ENCODE assay signal across 10 cellular contexts in genomic region chr17:21029032-21029431, GRCh38. TPM values are rescaled to one million over a fixed set of nuclear protein-coding genes. Genes with fewer than 3 reads are reported as not detected.
DNase-seq lines count a peak whose midpoint lies in the region; ATAC-seq and TF ChIP-seq lines count a peak whose summit lies in the region.
"Had no signal": no experiment of that assay in that cellular context is flagged by ENCODE, and none has a peak within 500 bp of the region (broad histone marks: within the 10 kb centered on the region; RNA-seq: fewer than 3 reads in every experiment).

No MANE protein-coding gene starts in this region.

- peak overlapping the region in 6 of 7 donors; percentile 38 to 83 (median 70) for H3K27ac Mint-ChIP-seq in CD14-positive monocyte
- H3K27ac Mint-ChIP-seq in natural killer cell, result peak overlapping the region; percentile 14 to 61
- H3K27ac Mint-ChIP-seq in Caco-2 (ENCODE audit: unreplicated experiment), result no peak overlapping the region

- no peak overlapping the region for H3K4me3 Mint-ChIP-seq in CD14-positive monocyte
- no peak overlapping the region for H3K4me3 Mint-ChIP-seq in natural killer cell
- H3K4me3 Mint-ChIP-seq in Caco-2 (ENCODE audit: unreplicated experiment), result no peak overlapping the region

- H3F3A ChIP-seq in PC-3 (ENCODE audit: low read length, unreplicated experiment), result no peaks in the 10 kb centered on the region

- DNase-seq in CD14-positive monocyte (ENCODE audit: low spot score), result peak; percentile 71
- DNase-seq in PC-3, result peak; percentile 56
- DNase-seq in coronary artery (ENCODE audit: low spot score), result no peak
- no peak for DNase-seq in natural killer cell
- no peak for DNase-seq in hippocampal formation (lab: John Stamatoyannopoulos, UW)
- DNase-seq in SK-N-DZ (ENCODE audit: low spot score), result no peak
- no peak for DNase-seq in Caco-2
- no peak for DNase-seq in cerebellum (ENCODE audit: low spot score)
- DNase-seq: effector CD4-positive, alpha-beta T cell had no signal

- peak; percentile 31; the same call in 1 of the 2 replicates for ATAC-seq in PC-3
- ATAC-seq in natural killer cell, result peak; percentile 38 to 58 (median 40)

- POLR2A ChIA-PET in PC-3 (lab: Charles Lee; ENCODE audit: unreplicated experiment) (no interaction called here), Caco-2 (lab: Charles Lee) (no interaction called here)

- peaks cover 92% of the 10 kb centered on the region for H4K20me1 ChIP-seq in PC-3 (ENCODE audit: low read length)

- H3K27ac ChIP-seq in PC-3 (ENCODE audit: low read length) (no peak overlapping the region), coronary artery (peak overlapping the region; percentile 27 to 47)

- H3K36me3 ChIP-seq in PC-3 (ENCODE audit: low read depth, low read length) (peaks cover 54% of the 10 kb centered on the region), Caco-2 (ENCODE audit: control insufficient read depth, insufficient read depth, low read length) (peaks cover 1% of the 10 kb centered on the region)

- H2AFZ ChIP-seq in PC-3 (ENCODE audit: low read length), result no peak overlapping the region

- CTCF ChIA-PET in PC-3 (lab: Charles Lee), result no interaction called here
- CTCF ChIA-PET in Caco-2 (lab: Charles Lee), result no interaction called here

- H3K4me3 ChIP-seq in PC-3 (ENCODE audit: low read length) (no peak overlapping the region), coronary artery (no peak overlapping the region), Caco-2 (ENCODE audit: low read depth, low read length) (no peak overlapping the region)
- H3K4me3 ChIP-seq: Peyer's patch had no signal

- peaks cover 36% of the 10 kb centered on the region for H3K4me1 Mint-ChIP-seq in CD14-positive monocyte
- H3K4me1 Mint-ChIP-seq in natural killer cell, result peaks cover 47 to 68% of the 10 kb centered on the region in 2 donors
- H3K4me1 Mint-ChIP-seq in Caco-2 (ENCODE audit: low read depth, unreplicated experiment), result peaks cover 7% of the 10 kb centered on the region

- intact Hi-C loops in CD14-positive monocyte (cut with micrococcal nuclease) (no loop called here), PC-3 (cut with micrococcal nuclease) (no loop called here), natural killer cell (cut with micrococcal nuclease) (no loop called here), Caco-2 (cut with micrococcal nuclease; ENCODE audit: unreplicated experiment) (no loop called here)

- H3K27me3 ChIP-seq in PC-3 (ENCODE audit: low read length), result no peaks in the 10 kb centered on the region
- no peaks in the 10 kb centered on the region for H3K27me3 ChIP-seq in Caco-2 (replicated peaks; ENCODE audit: control insufficient read depth, insufficient read depth, low read length)
- H3K27me3 ChIP-seq: Peyer's patch had no signal

- peaks cover 13% of the 10 kb centered on the region; the same call in 1 of the 2 replicates for H3K4me1 ChIP-seq in PC-3 (ENCODE audit: insufficient read depth, low read length)
- H3K4me1 ChIP-seq in Caco-2, result no peaks in the 10 kb centered on the region

- H3K27me3 Mint-ChIP-seq in CD14-positive monocyte (ENCODE audit: low read depth in 3 of 3), result no peaks in the 10 kb centered on the region
- H3K27me3 Mint-ChIP-seq in natural killer cell (ENCODE audit: low read depth in 2 of 2), result no peaks in the 10 kb centered on the region
- no peaks in the 10 kb centered on the region for H3K27me3 Mint-ChIP-seq in Caco-2 (ENCODE audit: insufficient read depth, unreplicated experiment)

- no TSS peak for BruUV-seq in PC-3 (replicated peaks; lab: Mats Ljungman, UMichigan)
- BruUV-seq in Caco-2 (replicated peaks; lab: Mats Ljungman, UMichigan), result no TSS peak

- H3K9me2 ChIP-seq in PC-3 (replicated peaks; ENCODE audit: low read length), result no peaks in the 10 kb centered on the region

- H3K9me3 ChIP-seq in PC-3 (ENCODE audit: low read length) (no peaks in the 10 kb centered on the region), Caco-2 (no peaks in the 10 kb centered on the region)
- H3K9me3 ChIP-seq: Peyer's patch had no signal

- H3K9me3 Mint-ChIP-seq in CD14-positive monocyte, result no peaks in the 10 kb centered on the region
- no peaks in the 10 kb centered on the region for H3K9me3 Mint-ChIP-seq in natural killer cell
- H3K9me3 Mint-ChIP-seq in Caco-2 (ENCODE audit: unreplicated experiment), result no peaks in the 10 kb centered on the region

- no peak for TF ChIP-seq CTCF in CD14-positive monocyte (IDR thresholded peaks at IDR 0.05)
- no peak for TF ChIP-seq CTCF in PC-3 (conservative IDR thresholded peaks at IDR 0.05; ENCODE audit: low read depth, low read length)
- no peak for TF ChIP-seq CTCF in coronary artery (IDR thresholded peaks at IDR 0.05)
- TF ChIP-seq CTCF in natural killer cell (IDR thresholded peaks at IDR 0.05), result no peak
- no peak for TF ChIP-seq CTCF in Caco-2 (IDR thresholded peaks at IDR 0.05; ENCODE audit: insufficient read depth in 1 of 2, low read depth in 1 of 2, low read length in 1 of 2, severe bottlenecking in 1 of 2, unreplicated experiment in 1 of 2)

- H3K9ac ChIP-seq in PC-3 (ENCODE audit: low read length), result no peak overlapping the region

- H3K36me3 Mint-ChIP-seq in CD14-positive monocyte (peaks cover 47 to 53% of the 10 kb centered on the region in 2 donors), natural killer cell (no peaks in the 10 kb centered on the region), Caco-2 (ENCODE audit: insufficient read depth, unreplicated experiment) (peaks cover 78% of the 10 kb centered on the region)

- 0 out of 2 replicates have a peak overlapping the region, but pooled peaks have one; percentile 9 for H3K4me2 ChIP-seq in PC-3 (ENCODE audit: low read length)

- peaks cover 100% of the 10 kb centered on the region for H3K79me2 ChIP-seq in PC-3 (ENCODE audit: low read length)

RNA-seq across cellular contexts. Expression of gene USP22, which starts 13.8 kb away (rescaled TPM):
- polyA plus RNA-seq in CD14-positive monocyte, result 10 to 100 TPM; 20.4 to 27.3 TPM
- 188 and 215 TPM in 2 replicates for total RNA-seq in PC-3 (2014; rRNA removed)
- 100 to 1,000 TPM; 121 to 155 (median 140) TPM for total RNA-seq in natural killer cell
- polyA plus RNA-seq in SK-N-DZ (2014; cell fraction: cytosol; rRNA removed), result 219 and 269 TPM in 2 replicates
- 158 and 180 TPM in 2 replicates for polyA plus RNA-seq in SK-N-DZ (2014; cell fraction: nucleus; rRNA removed)
- 255 and 267 TPM in 2 replicates for total RNA-seq in Caco-2 (2022)
- 309 TPM for total RNA-seq in cerebellum

Comparison
In these comparisons a context has a peak if more than half of its experiments do, and no peak if none do; other contexts are left out.
1. DNase-seq: peak in CD14-positive monocyte (single experiment) and PC-3 (single experiment); none in coronary artery (single experiment), natural killer cell (single experiment), hippocampal formation (0 of 2), SK-N-DZ (single experiment), Caco-2 (0 of 2) and cerebellum (single experiment).